ENCODE assay signal across 1 cellular context in the genomic region with DNA sequence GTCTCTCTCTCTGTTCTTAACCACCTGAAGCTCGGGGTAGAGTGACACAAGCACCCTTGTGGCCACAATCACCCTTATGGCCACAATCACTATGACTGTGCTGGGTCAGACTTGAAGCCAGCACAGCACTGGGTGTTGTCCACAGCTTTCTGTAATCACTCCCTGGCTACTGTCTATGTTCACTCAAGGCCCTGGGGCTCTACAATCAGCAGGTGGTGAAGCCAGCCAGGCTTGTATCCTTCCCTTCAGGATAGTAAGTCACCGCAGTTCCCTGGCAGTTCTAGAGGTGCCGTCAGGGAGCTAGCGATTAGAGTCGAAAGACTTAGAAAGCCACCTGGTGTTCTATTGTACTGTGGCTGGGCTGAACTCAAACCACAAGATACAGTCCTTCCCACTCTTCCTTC.
TF ChIP-seq lines count a peak whose summit lies in the region.

No MANE protein-coding gene starts in this region.

TF ChIP-seq in HepG2, 621 proteins besides CTCF, POLR2A, EP300 and RAD21 (continued from another document):
- TF ChIP-seq, protein P1, sequence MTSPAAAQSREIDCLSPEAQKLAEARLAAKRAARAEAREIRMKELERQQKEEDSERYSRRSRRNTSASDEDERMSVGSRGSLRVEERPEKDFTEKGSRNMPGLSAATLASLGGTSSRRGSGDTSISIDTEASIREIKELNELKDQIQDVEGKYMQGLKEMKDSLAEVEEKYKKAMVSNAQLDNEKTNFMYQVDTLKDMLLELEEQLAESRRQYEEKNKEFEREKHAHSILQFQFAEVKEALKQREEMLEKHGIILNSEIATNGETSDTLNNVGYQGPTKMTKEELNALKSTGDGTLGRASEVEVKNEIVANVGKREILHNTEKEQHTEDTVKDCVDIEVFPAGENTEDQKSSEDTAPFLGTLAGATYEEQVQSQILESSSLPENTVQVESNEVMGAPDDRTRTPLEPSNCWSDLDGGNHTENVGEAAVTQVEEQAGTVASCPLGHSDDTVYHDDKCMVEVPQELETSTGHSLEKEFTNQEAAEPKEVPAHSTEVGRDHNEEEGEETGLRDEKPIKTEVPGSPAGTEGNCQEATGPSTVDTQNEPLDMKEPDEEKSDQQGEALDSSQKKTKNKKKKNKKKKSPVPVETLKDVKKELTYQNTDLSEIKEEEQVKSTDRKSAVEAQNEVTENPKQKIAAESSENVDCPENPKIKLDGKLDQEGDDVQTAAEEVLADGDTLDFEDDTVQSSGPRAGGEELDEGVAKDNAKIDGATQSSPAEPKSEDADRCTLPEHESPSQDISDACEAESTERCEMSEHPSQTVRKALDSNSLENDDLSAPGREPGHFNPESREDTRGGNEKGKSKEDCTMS (CRISPR knock-in tag; conservative IDR thresholded peaks at IDR 0.05), result no peak
- no peak for TF ChIP-seq PHF8 (CRISPR knock-in tag; IDR thresholded peaks at IDR 0.05)
- TF ChIP-seq, protein P2, sequence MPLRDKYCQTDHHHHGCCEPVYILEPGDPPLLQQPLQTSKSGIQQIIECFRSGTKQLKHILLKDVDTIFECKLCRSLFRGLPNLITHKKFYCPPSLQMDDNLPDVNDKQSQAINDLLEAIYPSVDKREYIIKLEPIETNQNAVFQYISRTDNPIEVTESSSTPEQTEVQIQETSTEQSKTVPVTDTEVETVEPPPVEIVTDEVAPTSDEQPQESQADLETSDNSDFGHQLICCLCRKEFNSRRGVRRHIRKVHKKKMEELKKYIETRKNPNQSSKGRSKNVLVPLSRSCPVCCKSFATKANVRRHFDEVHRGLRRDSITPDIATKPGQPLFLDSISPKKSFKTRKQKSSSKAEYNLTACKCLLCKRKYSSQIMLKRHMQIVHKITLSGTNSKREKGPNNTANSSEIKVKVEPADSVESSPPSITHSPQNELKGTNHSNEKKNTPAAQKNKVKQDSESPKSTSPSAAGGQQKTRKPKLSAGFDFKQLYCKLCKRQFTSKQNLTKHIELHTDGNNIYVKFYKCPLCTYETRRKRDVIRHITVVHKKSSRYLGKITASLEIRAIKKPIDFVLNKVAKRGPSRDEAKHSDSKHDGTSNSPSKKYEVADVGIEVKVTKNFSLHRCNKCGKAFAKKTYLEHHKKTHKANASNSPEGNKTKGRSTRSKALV (CRISPR knock-in tag; IDR thresholded peaks at IDR 0.05), result no peak
- no peak for TF ChIP-seq ZNF552 (CRISPR knock-in tag; IDR thresholded peaks at IDR 0.05; ENCODE audit: borderline replicate concordance)
- TF ChIP-seq PRPF4 (IDR thresholded peaks at IDR 0.05; ENCODE audit: low read depth, low read length, poor library complexity, severe bottlenecking), result no peak
- TF ChIP-seq, protein P3, sequence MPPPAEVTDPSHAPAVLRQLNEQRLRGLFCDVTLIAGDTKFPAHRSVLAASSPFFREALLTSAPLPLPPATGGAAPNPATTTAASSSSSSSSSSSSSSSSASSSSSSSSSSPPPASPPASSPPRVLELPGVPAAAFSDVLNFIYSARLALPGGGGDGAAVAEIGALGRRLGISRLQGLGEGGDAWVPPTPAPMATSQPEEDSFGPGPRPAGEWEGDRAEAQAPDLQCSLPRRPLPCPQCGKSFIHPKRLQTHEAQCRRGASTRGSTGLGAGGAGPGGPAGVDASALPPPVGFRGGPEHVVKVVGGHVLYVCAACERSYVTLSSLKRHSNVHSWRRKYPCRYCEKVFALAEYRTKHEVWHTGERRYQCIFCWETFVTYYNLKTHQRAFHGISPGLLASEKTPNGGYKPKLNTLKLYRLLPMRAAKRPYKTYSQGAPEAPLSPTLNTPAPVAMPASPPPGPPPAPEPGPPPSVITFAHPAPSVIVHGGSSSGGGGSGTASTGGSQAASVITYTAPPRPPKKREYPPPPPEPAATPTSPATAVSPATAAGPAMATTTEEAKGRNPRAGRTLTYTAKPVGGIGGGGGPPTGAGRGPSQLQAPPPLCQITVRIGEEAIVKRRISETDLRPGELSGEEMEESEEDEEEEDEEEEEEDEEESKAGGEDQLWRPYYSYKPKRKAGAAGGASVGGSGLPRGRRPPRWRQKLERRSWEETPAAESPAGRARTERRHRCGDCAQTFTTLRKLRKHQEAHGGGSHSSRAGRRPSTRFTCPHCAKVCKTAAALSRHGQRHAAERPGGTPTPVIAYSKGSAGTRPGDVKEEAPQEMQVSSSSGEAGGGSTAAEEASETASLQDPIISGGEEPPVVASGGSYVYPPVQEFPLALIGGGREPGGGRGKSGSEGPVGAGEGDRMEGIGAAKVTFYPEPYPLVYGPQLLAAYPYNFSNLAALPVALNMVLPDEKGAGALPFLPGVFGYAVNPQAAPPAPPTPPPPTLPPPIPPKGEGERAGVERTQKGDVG (CRISPR knock-in tag; IDR thresholded peaks at IDR 0.05; ENCODE audit: borderline replicate concordance), result no peak
- no peak for TF ChIP-seq ZNF496 (CRISPR knock-in tag; IDR thresholded peaks at IDR 0.05; ENCODE audit: insufficient replicate concordance)
TF ChIP-seq in HepG2: peak in this region for 0.
